ENCODE assay signal across 12 cellular contexts in genomic region chr3:87206070-87206469, GRCh38.
DNase-seq lines count a peak whose midpoint lies in the region; ATAC-seq and TF ChIP-seq lines count a peak whose summit lies in the region.
"Had no signal": no experiment of that assay in that cellular context is flagged by ENCODE, and none has a peak within 500 bp of the region (broad histone marks: within the 10 kb centered on the region; RNA-seq: fewer than 3 reads in every experiment).

No MANE protein-coding gene starts in this region.

- DNase-seq in AG09309 (ENCODE audit: low read depth) (peak; percentile 88), HPDE6-E6E7 (ENCODE audit: extremely low spot score) (peak; percentile 81), astrocyte of the hippocampus (ENCODE audit: low read depth, low spot score) (peak; percentile 5), kidney glomerular epithelial cell (lab: John Stamatoyannopoulos, UW) (peak; percentile 37), NCI-H2107 (lab: John Stamatoyannopoulos, UW) (no peak), MV-4-11 (lab: John Stamatoyannopoulos, UW) (no peak)
- DNase-seq: activated effector memory CD4-positive, alpha-beta T cell treated with anti-CD3 and anti-CD28 coated beads, Interleukin-2, amount 50 U/mL, for 16 hours; naive B cell; NCI-H2171 treated with DMSO at 0.1 percent for 48 hours; SHP77 treated with DMSO at 0.1 percent for 48 hours had no signal

- ATAC-seq in GM21528 (IDR thresholded peaks at IDR 0.05; ENCODE audit: low FRiP score, unreplicated experiment) (no peak), HG02970 (IDR thresholded peaks at IDR 0.05; ENCODE audit: low FRiP score, unreplicated experiment) (no peak)

- TF ChIP-seq CTCF in AG09309 (IDR thresholded peaks at IDR 0.05; ENCODE audit: control insufficient read depth, insufficient read depth, low read depth, low read length, missing control alignments) = no peak

- no peak overlapping the region for H3K4me3 ChIP-seq in AG09309 (ENCODE audit: control insufficient read depth, low read depth, low read length)

Comparison
In these comparisons a context has a peak if more than half of its experiments do, and no peak if none do; other contexts are left out.
1. DNase-seq: peak in AG09309 (single experiment), HPDE6-E6E7 (single experiment), astrocyte of the hippocampus (single experiment) and kidney glomerular epithelial cell (single experiment); none in NCI-H2107 (single experiment) and MV-4-11 (single experiment).